ENCODE assay signal across 25 cellular contexts in genomic region chr1:15134285-15134684, GRCh38. TPM values are rescaled to one million over a fixed set of nuclear protein-coding genes. Genes with fewer than 3 reads are reported as not detected.
DNase-seq lines count a peak whose midpoint lies in the region; FAIRE-seq and TF ChIP-seq lines count a peak whose summit lies in the region.
"Had no signal": no experiment of that assay in that cellular context is flagged by ENCODE, and none has a peak within 500 bp of the region (broad histone marks: within the 10 kb centered on the region; RNA-seq: fewer than 3 reads in every experiment).

No MANE protein-coding gene starts in this region.

- no peak for FAIRE-seq in H1 (lab: Jason Lieb, UNC)
- FAIRE-seq: A549, GM12878, GM12892, GM18507, GM19239 had no signal

- H3K14ac ChIP-seq in H1 (ENCODE audit: insufficient read length) = no peak overlapping the region

- H2BK20ac ChIP-seq in H1 (ENCODE audit: low read length) = no peak overlapping the region

- no peak for TF ChIP-seq RAD21 in H1 (IDR thresholded peaks at IDR 0.05 in 1 of 2, conservative IDR thresholded peaks at IDR 0.05 in 1 of 2; ENCODE audit: low read depth in 2 of 2, low read length in 2 of 2)

- H3K4ac ChIP-seq in H1 (replicated peaks; ENCODE audit: insufficient read length, low read depth, low read length) = no peak overlapping the region

- intact Hi-C loops in posterior vena cava (cut with DNase I) (no loop called here), esophagus squamous epithelium (cut with DNase I) (loop anchor here (5.0 kb wide), 1 partner anchor 168 kb away; no protein-coding TSS in a partner anchor)

- TF ChIP-seq POLR2A in H1 (IDR thresholded peaks at IDR 0.05; ENCODE audit: control extremely low read depth in 1 of 2, low read depth in 2 of 2, low read length in 2 of 2) (no peak), esophagus squamous epithelium (IDR thresholded peaks at IDR 0.05) (no peak)

- no peaks in the 10 kb centered on the region for H3K79me2 ChIP-seq in H1 (ENCODE audit: control insufficient read depth in 1 of 2, insufficient read depth in 2 of 2, low read length in 2 of 2)

- H4K20me1 ChIP-seq in H1 (replicated peaks in 1 of 2; ENCODE audit: control insufficient read depth in 1 of 2, insufficient read depth in 2 of 2, low read length in 2 of 2) = no peaks in the 10 kb centered on the region
- H4K20me1 ChIP-seq: BLaER1 treated with 17β-estradiol and CSF1 and Interleukin-3, amounts not matched to agents 10 nM and 100 nM had no signal

- H3K4me1 ChIP-seq in HEK293 (ENCODE audit: control insufficient read depth, insufficient read depth, low read length) (no peaks in the 10 kb centered on the region), H1 (replicated peaks in 1 of 4; ENCODE audit: control insufficient read depth in 3 of 4, insufficient read depth in 4 of 4, low read length in 3 of 4) (peaks cover 0 to 3% (median 0%) of the 10 kb centered on the region in 4 experiments; a peak in 2 of 7 replicates), esophagus squamous epithelium (no peaks in the 10 kb centered on the region)
- H3K4me1 ChIP-seq: A549 had no signal

- no peak overlapping the region for H3K18ac ChIP-seq in H1 (ENCODE audit: extremely low read depth, low read length)

- no peak overlapping the region for H3K4me3 ChIP-seq in HEK293 (ENCODE audit: low read depth, low read length)
- no peak overlapping the region for H3K4me3 ChIP-seq in H1 (ENCODE audit: extremely low read depth in 1 of 4, insufficient read depth in 2 of 4, low read depth in 3 of 4, low read length in 4 of 4)
- no peak overlapping the region for H3K4me3 ChIP-seq in esophagus squamous epithelium
- H3K4me3 ChIP-seq: A549; BLaER1 treated with 17β-estradiol and CSF1 and Interleukin-3, amounts not matched to agents 10 nM and 100 nM; GM12878 had no signal

- H3K27ac ChIP-seq in HEK293 (ENCODE audit: extremely low read depth, low read depth, low read length) (no peak overlapping the region), H1 (ENCODE audit: low read depth, low read length) (no peak overlapping the region), esophagus squamous epithelium (no peak overlapping the region)
- H3K27ac ChIP-seq: 22Rv1; A549; BLaER1 treated with 17β-estradiol and CSF1 and Interleukin-3, amounts not matched to agents 10 nM and 100 nM; C4-2B had no signal

- peaks cover 0 to 2% (median 0%) of the 10 kb centered on the region in 4 experiments; a peak in 1 of 7 replicates for H3K27me3 ChIP-seq in H1 (replicated peaks in 1 of 4; ENCODE audit: control insufficient read depth in 3 of 4, extremely low read depth in 1 of 4, insufficient read depth in 3 of 4, low read length in 3 of 4)
- H3K27me3 ChIP-seq in esophagus squamous epithelium = peaks cover 0 to 22% (median 0%) of the 10 kb centered on the region in 4 donors
- H3K27me3 ChIP-seq: BLaER1 treated with 17β-estradiol and CSF1 and Interleukin-3, amounts not matched to agents 10 nM and 100 nM had no signal

- DNase-seq in H1 (ENCODE audit: low read depth in 1 of 2, low spot score in 2 of 2) = no peak
- DNase-seq in posterior vena cava (ENCODE audit: low spot score) = peak; percentile 17
- no peak for DNase-seq in MV-4-11 (lab: John Stamatoyannopoulos, UW)
- no peak for DNase-seq in esophagus squamous epithelium (lab: John Stamatoyannopoulos, UW)
- no peak for DNase-seq in nephron progenitor cell
- DNase-seq: AML-193; CD4-positive, alpha-beta T cell; CD8-positive, alpha-beta T cell; DMS 273 treated with DMSO at 0.1 percent for 48 hours; DMS153; DMS53; DMS79; DND-41; EL; GDM1 had no signal

- TF ChIP-seq CTCF in HEK293 (tag by site-specific recombination; IDR thresholded peaks at IDR 0.05) (no peak), H1 (IDR thresholded peaks at IDR 0.05; ENCODE audit: control extremely low read depth in 1 of 3, insufficient read depth in 1 of 3, low read depth in 1 of 3, low read length in 3 of 3) (no peak), esophagus squamous epithelium (IDR thresholded peaks at IDR 0.05) (no peak), nephron progenitor cell (IDR thresholded peaks at IDR 0.05) (no peak)

- no peak overlapping the region for H2BK120ac ChIP-seq in H1 (replicated peaks; ENCODE audit: low read depth, low read length)

- H3K4me2 ChIP-seq in H1 (ENCODE audit: insufficient read depth in 1 of 2, low read depth in 2 of 2, low read length in 2 of 2) = no peak overlapping the region
- H3K4me2 ChIP-seq: A549; BLaER1 treated with 17β-estradiol and CSF1 and Interleukin-3, amounts not matched to agents 10 nM and 100 nM had no signal

- H3K9me3 Mint-ChIP-seq in nephron progenitor cell = peaks cover 7% of the 10 kb centered on the region
- H3K9me3 Mint-ChIP-seq: CD4-positive, alpha-beta T cell; CD8-positive, alpha-beta T cell had no signal

- no peak overlapping the region for H2AK5ac ChIP-seq in H1 (ENCODE audit: low read depth, low read length)

- H3K9me3 ChIP-seq in HEK293 (ENCODE audit: control insufficient read depth, insufficient read depth, low read depth, low read length) (no peaks in the 10 kb centered on the region), H1 (ENCODE audit: insufficient read depth in 2 of 2, low read depth in 1 of 2, low read length in 1 of 2) (no peaks in the 10 kb centered on the region), esophagus squamous epithelium (no peaks in the 10 kb centered on the region)
- H3K9me3 ChIP-seq: A549 had no signal

- H2AFZ ChIP-seq in H1 (ENCODE audit: low read length) = no peak overlapping the region

- H3K36me3 Mint-ChIP-seq in nephron progenitor cell (ENCODE audit: low read depth) = no peaks in the 10 kb centered on the region
- H3K36me3 Mint-ChIP-seq: CD8-positive, alpha-beta T cell had no signal

- no peaks in the 10 kb centered on the region for H3K79me1 ChIP-seq in H1 (ENCODE audit: low read depth, low read length)

- no peaks in the 10 kb centered on the region for H3K23me2 ChIP-seq in H1 (ENCODE audit: low read depth, low read length)

- WGBS in H1 (ENCODE audit: extremely low coverage in 1 of 2, insufficient coverage in 1 of 2, insufficient read length in 1 of 2, insufficient replicate concordance in 2 of 2, low coverage in 1 of 2, low lambda C conversion rate in 2 of 2, missing lambda C conversion rate in 1 of 2), 2 experiments = 84% methylated on average over 2 of the region's 2 CpGs; no CpG with 5 or more reads in 1 of the 2 experiments
- 66 to 72% methylated on average over 2 of the region's 2 CpGs for WGBS in esophagus squamous epithelium, 2 donors

- no peak overlapping the region for H3K27ac Mint-ChIP-seq in nephron progenitor cell
- H3K27ac Mint-ChIP-seq: B cell; CD4-positive, alpha-beta T cell; CD8-positive, alpha-beta T cell had no signal

- POLR2A ChIA-PET in HEK293 (lab: Yijun Ruan, JAX) (no interaction called here), H1 (lab: Charles Lee; ENCODE audit: partially characterized antibody) (no interaction called here)

- peaks cover 27% of the 10 kb centered on the region for H3K27me3 Mint-ChIP-seq in nephron progenitor cell (ENCODE audit: low read depth, poor library complexity)

- H2BK12ac ChIP-seq in H1 (ENCODE audit: low read depth, low read length) = no peak overlapping the region

- no peak overlapping the region for H2BK5ac ChIP-seq in H1 (ENCODE audit: low read depth, low read length)

- H3K56ac ChIP-seq in H1 (replicated peaks; ENCODE audit: insufficient read length, low read depth, low read length) = no peak overlapping the region

- H4K5ac ChIP-seq in H1 (ENCODE audit: insufficient read length, low read depth, low read length) = no peak overlapping the region

- H3K36me3 ChIP-seq in HEK293 (ENCODE audit: control insufficient read depth in 2 of 2, insufficient read depth in 1 of 2, low read length in 2 of 2) (no peaks in the 10 kb centered on the region), H1 (ENCODE audit: control insufficient read depth in 2 of 4, insufficient read depth in 4 of 4, low read length in 3 of 4) (no peaks in the 10 kb centered on the region), esophagus squamous epithelium (no peaks in the 10 kb centered on the region)
- H3K36me3 ChIP-seq: BLaER1 treated with 17β-estradiol and CSF1 and Interleukin-3, amounts not matched to agents 10 nM and 100 nM had no signal

- TF ChIP-seq EP300 in H1 (IDR thresholded peaks at IDR 0.05; ENCODE audit: borderline replicate concordance in 1 of 2, low read depth in 2 of 2, low read length in 2 of 2) = no peak

- H2BK15ac ChIP-seq in H1 (ENCODE audit: low read length) = 0 out of 2 replicates have a peak overlapping the region, but pooled peaks have one; percentile 29

- no peak overlapping the region for H3K4me3 Mint-ChIP-seq in nephron progenitor cell
- H3K4me3 Mint-ChIP-seq: B cell; CD4-positive, alpha-beta T cell; CD8-positive, alpha-beta T cell had no signal

- no peak overlapping the region for H4K91ac ChIP-seq in H1 (replicated peaks; ENCODE audit: insufficient read length, low read length)

- CTCF ChIA-PET in HEK293 (lab: Yijun Ruan, JAX) = interaction anchor here (0.6 to 1.3 kb wide), 5 partner anchors 17 to 1300 kb away, joined by 3 to 8 read pairs (median 3); no protein-coding TSS in a partner anchor
- CTCF ChIA-PET in H1 (lab: Charles Lee; ENCODE audit: partially characterized antibody) = interaction anchor here (0.7 to 2.1 kb wide), 8 partner anchors 18 to 190 kb away, joined by 3 to 6 read pairs (median 3); no protein-coding TSS in a partner anchor

- no peak overlapping the region for H3K9ac ChIP-seq in H1 (replicated peaks in 1 of 4; ENCODE audit: extremely low read depth in 1 of 4, low read depth in 3 of 4, low read length in 3 of 4)
- H3K9ac ChIP-seq: BLaER1 treated with 17β-estradiol and CSF1 and Interleukin-3, amounts not matched to agents 10 nM and 100 nM had no signal

- H4K8ac ChIP-seq in H1 (ENCODE audit: extremely low read depth, insufficient read depth, low read length) = no peak overlapping the region; the same call in 1 of the 2 replicates

- H3K4me1 Mint-ChIP-seq in nephron progenitor cell = peaks cover 8% of the 10 kb centered on the region
- H3K4me1 Mint-ChIP-seq: B cell had no signal

- no peak overlapping the region for H3K23ac ChIP-seq in H1 (ENCODE audit: insufficient read length)

TF ChIP-seq in HEK293, 187 proteins besides CTCF, POLR2A, EP300 and RAD21 (continues in another document):
- peak; percentile 96 for TF ChIP-seq ZNF623 (tag by site-specific recombination; IDR thresholded peaks at IDR 0.05)

TF ChIP-seq in H1, 55 proteins besides CTCF, POLR2A, EP300 and RAD21 (continues in another document):
- no peak for TF ChIP-seq FOSL1 (IDR thresholded peaks at IDR 0.05; ENCODE audit: insufficient read depth, low read depth, low read length)

RNA-seq across cellular contexts. Expression of gene TMEM51, which starts 19.3 kb away (rescaled TPM):
- total RNA-seq in H1 (2021; fragmentation: NEBNext Ultra II Directional; extraction: Animal tissue kit (Norgen Biotek cat#: 25700)) = 9.1 and 9.9 TPM in 2 replicates
- 10.7 and 12.6 TPM in 2 replicates for polyA plus RNA-seq in H1 (2011; rRNA removed)
- polyA plus RNA-seq in H1 (2011; cell fraction: cytosol; rRNA removed) = 11.5 TPM
- polyA plus RNA-seq in H1 (2011; cell fraction: nucleus; rRNA removed) = 7.3 TPM
- polyA plus RNA-seq in H1 (2012, experiment 1 of 2) = 7.8 to 12.5 TPM (median 10.2 TPM) in 4 replicates
- polyA plus RNA-seq in H1 (2012, experiment 2 of 2) = 11.6 TPM
- polyA plus RNA-seq in H1 (2013, experiment 1 of 2) = 10.4 TPM
- 13.1 TPM for polyA plus RNA-seq in H1 (2013, experiment 2 of 2)
- polyA minus RNA-seq in H1 (2011; rRNA and poly(A)+ RNA removed) = 3.4 and 3.9 TPM in 2 replicates
- 8.4 TPM for polyA minus RNA-seq in H1 (2011; cell fraction: cytosol; rRNA and poly(A)+ RNA removed)
- 4.8 TPM for polyA minus RNA-seq in H1 (2011; cell fraction: nucleus; rRNA and poly(A)+ RNA removed)
- total RNA-seq in posterior vena cava (1 to 10 TPM; 4.3 to 6.4 TPM), esophagus squamous epithelium (10 to 100 TPM; 11.6 to 23.7 (median 17.7) TPM)
- total RNA-seq: CD4-positive, alpha-beta T cell; CD8-positive, alpha-beta T cell had no signal
